ENCODE assay signal across 24 cellular contexts in genomic region chr13:20142927-20143480, GRCh38. TPM values are rescaled to one million over a fixed set of nuclear protein-coding genes. Genes with fewer than 3 reads are reported as not detected.
"Had no signal": no experiment of that assay in that cellular context is flagged by ENCODE, and none has a peak within 500 bp of the region (broad histone marks: within the 10 kb centered on the region; RNA-seq: fewer than 3 reads in every experiment).

No MANE protein-coding gene starts in this region.

- H3K9me3 ChIP-seq: Peyer's patch, SJSA1 had no signal

- H3K4me1 Mint-ChIP-seq: IgD-negative memory B cell had no signal

- H3K27ac ChIP-seq: brain microvascular endothelial cell, Peyer's patch, RWPE1, SJSA1, VCaP had no signal

- H3K4me3 Mint-ChIP-seq: activated CD4-positive, alpha-beta T cell treated with anti-CD3 and anti-CD28 coated beads, Interleukin-2, amount 10 ng/mL, durations not matched to agents 7 days and 5 days; activated CD8-positive, alpha-beta T cell treated with anti-CD3 and anti-CD28 coated beads for 36 hours; activated naive CD4-positive, alpha-beta T cell treated with anti-CD3 and anti-CD28 coated beads for 36 hours; activated naive CD8-positive, alpha-beta T cell; IgD-negative memory B cell had no signal

- H3K36me3 Mint-ChIP-seq: IgD-negative memory B cell had no signal

- ATAC-seq: activated CD8-positive, alpha-beta T cell treated with anti-CD3 and anti-CD28 coated beads for 36 hours had no signal

- H3K36me3 ChIP-seq: brain microvascular endothelial cell, Peyer's patch, SJSA1 had no signal

- H3K4me3 ChIP-seq: Peyer's patch, SJSA1 had no signal

- H3K27ac Mint-ChIP-seq: activated CD4-positive, alpha-beta T cell treated with anti-CD3 and anti-CD28 coated beads, Interleukin-2, amount 10 ng/mL, durations not matched to agents 7 days and 5 days; activated CD8-positive, alpha-beta T cell treated with anti-CD3 and anti-CD28 coated beads for 36 hours; activated naive CD4-positive, alpha-beta T cell treated with anti-CD3 and anti-CD28 coated beads for 36 hours; activated naive CD8-positive, alpha-beta T cell; IgD-negative memory B cell had no signal

- H3K4me1 ChIP-seq: Peyer's patch, SJSA1 had no signal

- DNase-seq: activated CD4-positive, alpha-beta T cell treated with anti-CD3 and anti-CD28 coated beads, Interleukin-2, amount 10 ng/mL, durations not matched to agents 7 days and 5 days; activated CD4-positive, CD25-positive, alpha-beta regulatory T cell; activated CD8-positive, alpha-beta T cell treated with anti-CD3 and anti-CD28 coated beads for 36 hours; activated gamma-delta T cell; activated naive CD4-positive, alpha-beta T cell treated with anti-CD3 and anti-CD28 coated beads for 36 hours; activated T-cell treated with anti-CD3 and anti-CD28 coated beads, Interleukin-2, amount 50 U/mL, for 1 hour; brain microvascular endothelial cell; caudate nucleus; KG1; NCI-H1048; NCI-H146; NCI-H187 treated with DMSO at 0.1 percent for 48 hours; NCI-H2081 treated with DMSO at 0.1 percent for 48 hours; NCI-H446; NCI-H524; Peyer's patch; Right ventricle myocardium superior; T-helper 2 cell had no signal

- H3K9me3 Mint-ChIP-seq: activated CD4-positive, alpha-beta T cell treated with anti-CD3 and anti-CD28 coated beads, Interleukin-2, amount 10 ng/mL, durations not matched to agents 7 days and 5 days; activated CD8-positive, alpha-beta T cell treated with anti-CD3 and anti-CD28 coated beads for 36 hours; activated naive CD4-positive, alpha-beta T cell treated with anti-CD3 and anti-CD28 coated beads for 36 hours; IgD-negative memory B cell had no signal

RNA-seq across cellular contexts. Expression of gene GJA3, which starts 17.8 kb away (rescaled TPM):
- total RNA-seq: M059J, Peyer's patch, SJSA1 had no signal

RNA-seq across cellular contexts. Expression of gene GJB2, which starts 49.7 kb away (rescaled TPM):
- total RNA-seq: SJSA1 had no signal
- polyA plus RNA-seq: IgD-negative memory B cell had no signal
